Comparison of ENCODE assay signal across 1 cellular context in the genomic region with DNA sequence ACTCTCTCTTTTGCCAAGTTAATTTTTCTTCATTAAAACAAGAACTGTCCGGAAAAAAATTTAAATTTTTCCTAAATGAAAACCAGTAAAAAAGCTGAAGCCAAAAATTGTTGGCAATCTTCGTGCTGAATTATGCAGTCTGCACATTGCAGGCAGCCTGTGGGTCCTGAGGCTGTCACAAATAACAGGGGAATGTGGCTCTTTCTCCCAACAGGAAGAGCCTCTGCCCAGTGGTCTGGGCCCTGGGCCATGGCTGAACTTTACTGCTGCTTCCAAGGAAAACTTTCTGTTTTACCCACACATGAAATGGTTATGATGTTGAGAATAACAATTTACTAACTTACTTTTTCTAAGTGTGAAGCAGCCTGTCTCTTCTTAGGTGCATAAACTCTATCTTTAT.
TF ChIP-seq lines count a peak whose summit lies in the region.

No MANE protein-coding gene starts in this region.

TF ChIP-seq in GM23338, 12 proteins besides CTCF, POLR2A, EP300 and RAD21 (continued from another document):
- TF ChIP-seq, protein P1, sequence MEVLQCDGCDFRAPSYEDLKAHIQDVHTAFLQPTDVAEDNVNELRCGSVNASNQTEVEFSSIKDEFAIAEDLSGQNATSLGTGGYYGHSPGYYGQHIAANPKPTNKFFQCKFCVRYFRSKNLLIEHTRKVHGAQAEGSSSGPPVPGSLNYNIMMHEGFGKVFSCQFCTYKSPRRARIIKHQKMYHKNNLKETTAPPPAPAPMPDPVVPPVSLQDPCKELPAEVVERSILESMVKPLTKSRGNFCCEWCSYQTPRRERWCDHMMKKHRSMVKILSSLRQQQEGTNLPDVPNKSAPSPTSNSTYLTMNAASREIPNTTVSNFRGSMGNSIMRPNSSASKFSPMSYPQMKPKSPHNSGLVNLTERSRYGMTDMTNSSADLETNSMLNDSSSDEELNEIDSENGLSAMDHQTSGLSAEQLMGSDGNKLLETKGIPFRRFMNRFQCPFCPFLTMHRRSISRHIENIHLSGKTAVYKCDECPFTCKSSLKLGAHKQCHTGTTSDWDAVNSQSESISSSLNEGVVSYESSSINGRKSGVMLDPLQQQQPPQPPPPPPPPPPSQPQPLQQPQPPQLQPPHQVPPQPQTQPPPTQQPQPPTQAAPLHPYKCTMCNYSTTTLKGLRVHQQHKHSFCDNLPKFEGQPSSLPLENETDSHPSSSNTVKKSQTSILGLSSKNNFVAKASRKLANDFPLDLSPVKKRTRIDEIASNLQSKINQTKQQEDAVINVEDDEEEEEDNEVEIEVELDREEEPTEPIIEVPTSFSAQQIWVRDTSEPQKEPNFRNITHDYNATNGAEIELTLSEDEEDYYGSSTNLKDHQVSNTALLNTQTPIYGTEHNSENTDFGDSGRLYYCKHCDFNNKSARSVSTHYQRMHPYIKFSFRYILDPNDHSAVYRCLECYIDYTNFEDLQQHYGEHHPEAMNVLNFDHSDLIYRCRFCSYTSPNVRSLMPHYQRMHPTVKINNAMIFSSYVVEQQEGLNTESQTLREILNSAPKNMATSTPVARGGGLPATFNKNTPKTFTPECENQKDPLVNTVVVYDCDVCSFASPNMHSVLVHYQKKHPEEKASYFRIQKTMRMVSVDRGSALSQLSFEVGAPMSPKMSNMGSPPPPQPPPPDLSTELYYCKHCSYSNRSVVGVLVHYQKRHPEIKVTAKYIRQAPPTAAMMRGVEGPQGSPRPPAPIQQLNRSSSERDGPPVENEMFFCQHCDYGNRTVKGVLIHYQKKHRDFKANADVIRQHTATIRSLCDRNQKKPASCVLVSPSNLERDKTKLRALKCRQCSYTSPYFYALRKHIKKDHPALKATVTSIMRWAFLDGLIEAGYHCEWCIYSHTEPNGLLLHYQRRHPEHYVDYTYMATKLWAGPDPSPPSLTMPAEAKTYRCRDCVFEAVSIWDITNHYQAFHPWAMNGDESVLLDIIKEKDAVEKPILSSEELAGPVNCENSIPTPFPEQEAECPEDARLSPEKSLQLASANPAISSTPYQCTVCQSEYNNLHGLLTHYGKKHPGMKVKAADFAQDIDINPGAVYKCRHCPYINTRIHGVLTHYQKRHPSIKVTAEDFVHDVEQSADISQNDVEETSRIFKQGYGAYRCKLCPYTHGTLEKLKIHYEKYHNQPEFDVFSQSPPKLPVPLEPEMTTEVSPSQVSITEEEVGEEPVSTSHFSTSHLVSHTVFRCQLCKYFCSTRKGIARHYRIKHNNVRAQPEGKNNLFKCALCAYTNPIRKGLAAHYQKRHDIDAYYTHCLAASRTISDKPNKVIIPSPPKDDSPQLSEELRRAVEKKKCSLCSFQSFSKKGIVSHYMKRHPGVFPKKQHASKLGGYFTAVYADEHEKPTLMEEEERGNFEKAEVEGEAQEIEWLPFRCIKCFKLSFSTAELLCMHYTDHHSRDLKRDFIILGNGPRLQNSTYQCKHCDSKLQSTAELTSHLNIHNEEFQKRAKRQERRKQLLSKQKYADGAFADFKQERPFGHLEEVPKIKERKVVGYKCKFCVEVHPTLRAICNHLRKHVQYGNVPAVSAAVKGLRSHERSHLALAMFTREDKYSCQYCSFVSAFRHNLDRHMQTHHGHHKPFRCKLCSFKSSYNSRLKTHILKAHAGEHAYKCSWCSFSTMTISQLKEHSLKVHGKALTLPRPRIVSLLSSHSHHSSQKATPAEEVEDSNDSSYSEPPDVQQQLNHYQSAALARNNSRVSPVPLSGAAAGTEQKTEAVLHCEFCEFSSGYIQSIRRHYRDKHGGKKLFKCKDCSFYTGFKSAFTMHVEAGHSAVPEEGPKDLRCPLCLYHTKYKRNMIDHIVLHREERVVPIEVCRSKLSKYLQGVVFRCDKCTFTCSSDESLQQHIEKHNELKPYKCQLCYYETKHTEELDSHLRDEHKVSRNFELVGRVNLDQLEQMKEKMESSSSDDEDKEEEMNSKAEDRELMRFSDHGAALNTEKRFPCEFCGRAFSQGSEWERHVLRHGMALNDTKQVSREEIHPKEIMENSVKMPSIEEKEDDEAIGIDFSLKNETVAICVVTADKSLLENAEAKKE (CRISPR knock-in tag; IDR thresholded peaks at IDR 0.05): no peak
- TF ChIP-seq, protein P2, sequence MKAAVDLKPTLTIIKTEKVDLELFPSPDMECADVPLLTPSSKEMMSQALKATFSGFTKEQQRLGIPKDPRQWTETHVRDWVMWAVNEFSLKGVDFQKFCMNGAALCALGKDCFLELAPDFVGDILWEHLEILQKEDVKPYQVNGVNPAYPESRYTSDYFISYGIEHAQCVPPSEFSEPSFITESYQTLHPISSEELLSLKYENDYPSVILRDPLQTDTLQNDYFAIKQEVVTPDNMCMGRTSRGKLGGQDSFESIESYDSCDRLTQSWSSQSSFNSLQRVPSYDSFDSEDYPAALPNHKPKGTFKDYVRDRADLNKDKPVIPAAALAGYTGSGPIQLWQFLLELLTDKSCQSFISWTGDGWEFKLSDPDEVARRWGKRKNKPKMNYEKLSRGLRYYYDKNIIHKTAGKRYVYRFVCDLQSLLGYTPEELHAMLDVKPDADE (IDR thresholded peaks at IDR 0.05): no peak
- TF ChIP-seq CREB1 (CRISPR knock-in tag; IDR thresholded peaks at IDR 0.05; ENCODE audit: low read depth) (no peak), EZH2 (IDR thresholded peaks at IDR 0.05; ENCODE audit: low read depth, unreplicated experiment) (no peak)
